In genomic region chr6:410555-411395, GRCh38 we compare ENCODE assay signal across 1 cellular context.
TF ChIP-seq lines count a peak whose summit lies in the region.

No MANE protein-coding gene starts in this region.

TF ChIP-seq in WTC11, 78 proteins besides CTCF, POLR2A, EP300 and RAD21 (continued from another document):
- TF ChIP-seq, protein P1, sequence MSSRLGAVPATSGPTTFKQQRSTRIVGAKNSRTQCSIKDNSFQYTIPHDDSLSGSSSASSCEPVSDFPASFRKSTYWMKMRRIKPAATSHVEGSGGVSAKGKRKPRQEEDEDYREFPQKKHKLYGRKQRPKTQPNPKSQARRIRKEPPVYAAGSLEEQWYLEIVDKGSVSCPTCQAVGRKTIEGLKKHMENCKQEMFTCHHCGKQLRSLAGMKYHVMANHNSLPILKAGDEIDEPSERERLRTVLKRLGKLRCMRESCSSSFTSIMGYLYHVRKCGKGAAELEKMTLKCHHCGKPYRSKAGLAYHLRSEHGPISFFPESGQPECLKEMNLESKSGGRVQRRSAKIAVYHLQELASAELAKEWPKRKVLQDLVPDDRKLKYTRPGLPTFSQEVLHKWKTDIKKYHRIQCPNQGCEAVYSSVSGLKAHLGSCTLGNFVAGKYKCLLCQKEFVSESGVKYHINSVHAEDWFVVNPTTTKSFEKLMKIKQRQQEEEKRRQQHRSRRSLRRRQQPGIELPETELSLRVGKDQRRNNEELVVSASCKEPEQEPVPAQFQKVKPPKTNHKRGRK (CRISPR knock-in tag; IDR thresholded peaks at IDR 0.05; ENCODE audit: borderline replicate concordance) = no peak
- TF ChIP-seq ZBTB21 (CRISPR knock-in tag; IDR thresholded peaks at IDR 0.05; ENCODE audit: borderline replicate concordance) = no peak
- TF ChIP-seq SMAD4 (CRISPR knock-in tag; IDR thresholded peaks at IDR 0.05) = no peak
- TF ChIP-seq, protein P2, sequence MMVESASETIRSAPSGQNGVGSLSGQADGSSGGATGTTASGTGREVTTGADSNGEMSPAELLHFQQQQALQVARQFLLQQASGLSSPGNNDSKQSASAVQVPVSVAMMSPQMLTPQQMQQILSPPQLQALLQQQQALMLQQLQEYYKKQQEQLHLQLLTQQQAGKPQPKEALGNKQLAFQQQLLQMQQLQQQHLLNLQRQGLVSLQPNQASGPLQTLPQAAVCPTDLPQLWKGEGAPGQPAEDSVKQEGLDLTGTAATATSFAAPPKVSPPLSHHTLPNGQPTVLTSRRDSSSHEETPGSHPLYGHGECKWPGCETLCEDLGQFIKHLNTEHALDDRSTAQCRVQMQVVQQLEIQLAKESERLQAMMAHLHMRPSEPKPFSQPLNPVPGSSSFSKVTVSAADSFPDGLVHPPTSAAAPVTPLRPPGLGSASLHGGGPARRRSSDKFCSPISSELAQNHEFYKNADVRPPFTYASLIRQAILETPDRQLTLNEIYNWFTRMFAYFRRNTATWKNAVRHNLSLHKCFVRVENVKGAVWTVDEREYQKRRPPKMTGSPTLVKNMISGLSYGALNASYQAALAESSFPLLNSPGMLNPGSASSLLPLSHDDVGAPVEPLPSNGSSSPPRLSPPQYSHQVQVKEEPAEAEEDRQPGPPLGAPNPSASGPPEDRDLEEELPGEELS (CRISPR knock-in tag; IDR thresholded peaks at IDR 0.05) = no peak
- TF ChIP-seq JUN (CRISPR knock-in tag; IDR thresholded peaks at IDR 0.05) = no peak
- no peak for TF ChIP-seq OVOL2 (CRISPR knock-in tag; IDR thresholded peaks at IDR 0.05; ENCODE audit: borderline replicate concordance)
